21 cellular contexts compared by ENCODE assay signal in the genomic region with DNA sequence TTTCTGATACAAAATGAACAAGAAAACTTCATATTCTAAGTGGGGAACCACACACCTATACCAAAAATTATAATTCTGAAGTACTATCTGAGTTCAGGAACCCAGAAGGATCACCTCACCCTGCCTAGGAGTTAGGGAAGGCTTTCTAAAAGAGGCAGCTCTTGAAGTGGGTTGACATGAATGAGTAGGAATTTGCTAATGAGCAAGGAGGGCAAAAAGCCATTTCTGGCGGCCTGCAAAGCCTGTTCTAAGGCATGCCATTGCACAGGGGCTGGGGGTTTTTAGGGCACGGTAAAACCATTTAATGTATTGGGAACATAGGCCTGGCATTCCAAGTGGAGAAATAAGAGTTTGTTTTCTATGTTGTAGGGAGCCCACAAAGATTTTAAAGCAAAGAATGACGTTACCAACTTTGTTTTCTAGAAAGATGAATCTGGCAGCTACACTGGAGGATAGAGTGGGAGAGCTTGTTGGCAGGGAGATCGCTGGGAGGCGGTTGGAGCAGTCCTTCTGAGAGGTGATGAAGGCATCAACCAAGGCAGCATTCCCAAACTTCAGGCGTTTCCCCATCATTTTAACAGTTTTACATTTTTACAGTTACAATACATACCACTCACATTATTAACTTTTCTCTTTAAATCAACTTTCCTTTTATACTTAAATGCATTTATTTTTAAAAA. TPM values are rescaled to one million over a fixed set of nuclear protein-coding genes. Genes with fewer than 3 reads are reported as not detected.
DNase-seq lines count a peak whose midpoint lies in the region; ATAC-seq and TF ChIP-seq lines count a peak whose summit lies in the region.
"Had no signal": no experiment of that assay in that cellular context is flagged by ENCODE, and none has a peak within 500 bp of the region (broad histone marks: within the 10 kb centered on the region; RNA-seq: fewer than 3 reads in every experiment).

No MANE protein-coding gene starts in this region.

- peak; percentile 52 for ATAC-seq in omental fat pad (ENCODE audit: low FRiP score)
- ATAC-seq: HepG2, PC-3 had no signal

- H3K27me3 ChIP-seq in right atrium auricular region (no peaks in the 10 kb centered on the region), esophagus muscularis mucosa (no peaks in the 10 kb centered on the region), uterus (no peaks in the 10 kb centered on the region), SK-N-SH (ENCODE audit: insufficient read depth) (no peaks in the 10 kb centered on the region)
- H3K27me3 ChIP-seq: BLaER1 had no signal

- H3K27ac ChIP-seq in right atrium auricular region (peak overlapping the region; percentile 51 to 94), esophagus muscularis mucosa (replicated peaks in 1 of 4) (peak overlapping the region; percentile 5 to 56 (median 22)), uterus (peak overlapping the region; percentile 49 to 78), SK-N-SH (ENCODE audit: low read depth in 2 of 2, low read length in 1 of 2) (no peak overlapping the region)
- H3K27ac ChIP-seq: BLaER1, GM23248 had no signal

- intact Hi-C loops in cardiac septum (cut with DNase I) (no loop called here), esophagus muscularis mucosa (cut with DNase I) (no loop called here), uterus (cut with DNase I; ENCODE audit: low total_unique reads) (no loop called here)

- no peaks in the 10 kb centered on the region for H3K79me2 ChIP-seq in SK-N-SH (ENCODE audit: insufficient read depth)

- H2AFZ ChIP-seq in SK-N-SH (ENCODE audit: low read depth), result no peak overlapping the region
- H2AFZ ChIP-seq: GM23248 had no signal

- no peak for TF ChIP-seq POLR2A in esophagus muscularis mucosa (IDR thresholded peaks at IDR 0.05; ENCODE audit: low read depth)
- TF ChIP-seq POLR2A in uterus (IDR thresholded peaks at IDR 0.05), result no peak

- TF ChIP-seq EP300 in esophagus muscularis mucosa (IDR thresholded peaks at IDR 0.05) (no peak), SK-N-SH (IDR thresholded peaks at IDR 0.05; ENCODE audit: borderline replicate concordance in 1 of 2, low read depth in 1 of 2, low read length in 1 of 2) (no peak)

- no peaks in the 10 kb centered on the region for H3F3A ChIP-seq in SK-N-SH (replicated peaks; ENCODE audit: insufficient read depth)

- H3K4me1 ChIP-seq in right atrium auricular region (peaks cover 0 to 18% of the 10 kb centered on the region in 2 donors), esophagus muscularis mucosa (peaks cover 12 to 21% (median 19%) of the 10 kb centered on the region in 4 donors), uterus (peaks cover 0 to 9% of the 10 kb centered on the region in 2 donors), SK-N-SH (ENCODE audit: control insufficient read depth in 1 of 2, insufficient read depth in 2 of 2, low read depth in 1 of 2, low read length in 1 of 2) (no peaks in the 10 kb centered on the region)
- H3K4me1 ChIP-seq: BLaER1 had no signal

- no peak overlapping the region for H3K9ac ChIP-seq in SK-N-SH
- H3K9ac ChIP-seq: BLaER1, GM23248 had no signal

- no peaks in the 10 kb centered on the region for H4K20me1 ChIP-seq in SK-N-SH (ENCODE audit: insufficient read depth)
- H4K20me1 ChIP-seq: BLaER1 had no signal

- H3K36me3 ChIP-seq in right atrium auricular region (peaks cover 32% of the 10 kb centered on the region), esophagus muscularis mucosa (peaks cover 18 to 81% (median 52%) of the 10 kb centered on the region in 4 donors), uterus (no peaks in the 10 kb centered on the region), SK-N-SH (replicated peaks in 1 of 2; ENCODE audit: control insufficient read depth in 1 of 2, insufficient read depth in 2 of 2, low read length in 1 of 2) (peaks cover 48 to 71% of the 10 kb centered on the region in 2 experiments)

- no peaks in the 10 kb centered on the region for H3K9me2 ChIP-seq in SK-N-SH

- no peak for TF ChIP-seq CTCF in right atrium auricular region (IDR thresholded peaks at IDR 0.05)
- TF ChIP-seq CTCF in esophagus muscularis mucosa (IDR thresholded peaks at IDR 0.05), result no peak
- TF ChIP-seq CTCF in omental fat pad (IDR thresholded peaks at IDR 0.05), result no peak
- TF ChIP-seq CTCF in uterus (IDR thresholded peaks at IDR 0.05), result no peak
- TF ChIP-seq CTCF in SK-N-SH (IDR thresholded peaks at IDR 0.05), result no peak

- H3K9me3 ChIP-seq in right atrium auricular region, result peaks cover 0 to 6% of the 10 kb centered on the region in 2 donors
- H3K9me3 ChIP-seq in esophagus muscularis mucosa, result peaks cover 0 to 5% (median 3%) of the 10 kb centered on the region in 4 donors
- peaks cover 0 to 4% of the 10 kb centered on the region in 2 donors for H3K9me3 ChIP-seq in uterus
- H3K9me3 ChIP-seq in SK-N-SH, result peaks cover 4% of the 10 kb centered on the region; the same call in 1 of the 2 replicates

- no peak for TF ChIP-seq RAD21 in SK-N-SH (IDR thresholded peaks at IDR 0.05; ENCODE audit: low read length)

- H3K4me2 ChIP-seq in SK-N-SH, result no peak overlapping the region
- H3K4me2 ChIP-seq: BLaER1 had no signal

- CTCF ChIA-PET in SK-N-SH (lab: Yijun Ruan, JAX), result interaction anchor here (0.5 kb wide), 1 partner anchor 565 kb away, joined by 3 read pairs; no protein-coding TSS in a partner anchor

- H3K4me3 ChIP-seq in right atrium auricular region (no peak overlapping the region), esophagus muscularis mucosa (no peak overlapping the region), uterus (no peak overlapping the region), SK-N-SH (ENCODE audit: low read depth in 2 of 2, low read length in 1 of 2) (no peak overlapping the region)
- H3K4me3 ChIP-seq: BLaER1, GM23248 had no signal

- WGBS in esophagus muscularis mucosa, result 67% methylated on average over 6 of the region's 6 CpGs
- 95% methylated on average over 6 of the region's 6 CpGs for WGBS in SK-N-SH (ENCODE audit: low lambda C conversion rate)

- DNase-seq in right atrium auricular region (ENCODE audit: low spot score), result no peak
- no peak for DNase-seq in cardiac septum (ENCODE audit: low spot score)
- peak; percentile 24 for DNase-seq in esophagus muscularis mucosa (ENCODE audit: extremely low spot score)
- DNase-seq in omental fat pad (ENCODE audit: low spot score), result no peak
- DNase-seq in uterus, result no peak
- DNase-seq in Kasumi-1 (lab: John Stamatoyannopoulos, UW), result no peak
- DNase-seq in EL, result no peak
- no peak for DNase-seq in SK-N-SH
- DNase-seq: 8988T; CD4-positive, CD25-positive, alpha-beta regulatory T cell; GM23248; H7; Karpas-422; NCI-H1092 treated with DMSO at 0.1 percent for 48 hours; NCI-H1436 treated with DMSO at 0.1 percent for 48 hours; NCI-H187 treated with DMSO at 0.1 percent for 48 hours; NCI-H524; NCI-H748 treated with DMSO at 0.1 percent for 48 hours; PC-3 had no signal

- POLR2A ChIA-PET in SK-N-SH (lab: Yijun Ruan, JAX), result no interaction called here

TF ChIP-seq in SK-N-SH, 30 proteins besides CTCF, POLR2A, EP300 and RAD21:
- TF ChIP-seq RXRA (IDR thresholded peaks at IDR 0.05; ENCODE audit: borderline replicate concordance, low read depth) (no peak), RFX5 (IDR thresholded peaks at IDR 0.05; ENCODE audit: low read length) (no peak), SMC3 (IDR thresholded peaks at IDR 0.05; ENCODE audit: low read depth, low read length) (no peak), CHD2 (IDR thresholded peaks at IDR 0.05; ENCODE audit: low read length, partially characterized antibody) (no peak), ELF1 (IDR thresholded peaks at IDR 0.05) (no peak), TAF1 (IDR thresholded peaks at IDR 0.05; ENCODE audit: borderline replicate concordance, low read depth, low read length) (no peak)

RNA-seq across cellular contexts. Expression of a gene that starts 14.1 kb away (rescaled TPM):
- total RNA-seq in right atrium auricular region (10 to 100 TPM; 32.6 to 59.0 TPM), cardiac septum (46.8 TPM), esophagus muscularis mucosa (10 to 100 TPM; 36.7 to 51.0 (median 42.3) TPM), omental fat pad (10 to 100 TPM; 28.7 to 38.8 (median 32.4) TPM), uterus (10 to 100 TPM; 34.2 to 75.3 (median 49.1) TPM)
- polyA plus RNA-seq in SK-N-SH (2012; rRNA removed), result 78.8 and 82.1 TPM in 2 replicates
- polyA plus RNA-seq in SK-N-SH (2012; cell fraction: cytosol; rRNA removed), result 78.8 and 83.5 TPM in 2 replicates
- 95.8 and 100 TPM in 2 replicates for polyA plus RNA-seq in SK-N-SH (2012; cell fraction: nucleus; rRNA removed)

RNA-seq across cellular contexts. Expression of a gene that starts 17.9 kb away (rescaled TPM):
- 10 to 100 TPM; 17.5 to 99.1 TPM for total RNA-seq in right atrium auricular region
- total RNA-seq in cardiac septum, result 57.5 TPM
- 10 to 100 TPM; 12.0 to 47.1 (median 23.2) TPM for total RNA-seq in esophagus muscularis mucosa
- total RNA-seq in omental fat pad, result 10 to 100 TPM in 3 of 4 donors, 1 to 10 TPM in 1; 9.2 to 54.4 (median 29.6) TPM
- 10 to 100 TPM; 16.1 to 85.3 (median 55.0) TPM for total RNA-seq in uterus
- polyA plus RNA-seq in SK-N-SH (2012; rRNA removed), result 7.4 and 7.6 TPM in 2 replicates
- 5.8 and 5.9 TPM in 2 replicates for polyA plus RNA-seq in SK-N-SH (2012; cell fraction: cytosol; rRNA removed)
- 22.8 and 26.4 TPM in 2 replicates for polyA plus RNA-seq in SK-N-SH (2012; cell fraction: nucleus; rRNA removed)

Comparison
In these comparisons a context has a peak if more than half of its experiments do, and no peak if none do; other contexts are left out.
1. H3K27ac ChIP-seq: peak in right atrium auricular region (2 of 2), esophagus muscularis mucosa (4 of 4) and uterus (2 of 2); none in SK-N-SH (0 of 2).